ENCODE assay signal across 1 cellular context in genomic region chr2:95207111-95207961, GRCh38.
TF ChIP-seq lines count a peak whose summit lies in the region.

ZNF892 (plus strand) TSS chr2:95207521; CDS start chr2:95207816, 295 bp downstream.

TF ChIP-seq in H1, 55 proteins besides CTCF, POLR2A, EP300 and RAD21:
- TF ChIP-seq HDAC2 (IDR thresholded peaks at IDR 0.05; ENCODE audit: borderline replicate concordance in 1 of 2, low read depth in 2 of 2, low read length in 2 of 2) (peak in 1 of 2 experiments; percentile 34; a peak in 1 of 4 replicates), E2F6 (IDR thresholded peaks at IDR 0.05) (peak; percentile 70), KDM1A (IDR thresholded peaks at IDR 0.05; ENCODE audit: borderline replicate concordance, low read length) (no peak), PHF8 (conservative IDR thresholded peaks at IDR 0.05; ENCODE audit: low read depth, low read length) (peak; percentile 82), POLR2AphosphoS5 (IDR thresholded peaks at IDR 0.05; ENCODE audit: low read depth, low read length) (peak; percentile 66; the same call in 1 of the 2 replicates), KDM4A (IDR thresholded peaks at IDR 0.05; ENCODE audit: low read depth, low read length, severe bottlenecking) (peak; percentile 96), POU5F1 (IDR thresholded peaks at IDR 0.05; ENCODE audit: low read depth, low read length) (no peak), MAX (IDR thresholded peaks at IDR 0.05) (peak; percentile 84), ASH2L (IDR thresholded peaks at IDR 0.05; ENCODE audit: low read length) (peak; percentile 66), TAF1 (IDR thresholded peaks at IDR 0.05; ENCODE audit: low read depth, low read length) (peak; percentile 67), BRCA1 (IDR thresholded peaks at IDR 0.05; ENCODE audit: low read depth, low read length) (no peak), TEAD4 (IDR thresholded peaks at IDR 0.05; ENCODE audit: low read depth, low read length) (no peak), KDM5A (IDR thresholded peaks at IDR 0.05; ENCODE audit: low read length) (peak; percentile 58; the same call in 1 of the 2 replicates), SIX5 (IDR thresholded peaks at IDR 0.05; ENCODE audit: low read depth, low read length) (peak; percentile 54; the same call in 1 of the 2 replicates), TBP (IDR thresholded peaks at IDR 0.05; ENCODE audit: low read depth, low read length) (peak; percentile 63), CREB1 (IDR thresholded peaks at IDR 0.05) (peak; percentile 54; the same call in 1 of the 2 replicates)
TF ChIP-seq in H1: peak in this region for 12.
